In genomic region chr5:135398160-135398854, GRCh38 we compare ENCODE assay signal across 8 cellular contexts. TPM values are rescaled to one million over a fixed set of nuclear protein-coding genes. Genes with fewer than 3 reads are reported as not detected.
DNase-seq lines count a peak whose midpoint lies in the region; ATAC-seq and TF ChIP-seq lines count a peak whose summit lies in the region.

No MANE protein-coding gene starts in this region.

- H3K9me3 Mint-ChIP-seq in activated naive CD8-positive, alpha-beta T cell treated with anti-CD3 and anti-CD28 coated beads, Interleukin-2, amount 10 ng/mL, durations not matched to agents 7 days and 5 days, result no peaks in the 10 kb centered on the region

- intact Hi-C loops in spleen (cut with DNase I; ENCODE audit: low total_unique reads), result no loop called here

- DNase-seq in 8988T, result peak; percentile 51
- DNase-seq in OCI-M1 (lab: John Stamatoyannopoulos, UW), result peak; percentile 40
- peak; percentile 68 for DNase-seq in activated naive CD8-positive, alpha-beta T cell treated with anti-CD3 and anti-CD28 coated beads, Interleukin-2, amount 10 ng/mL, durations not matched to agents 7 days and 5 days
- peak; percentile 90 for DNase-seq in spleen
- no peak for DNase-seq in NCI-H1694 (lab: John Stamatoyannopoulos, UW)

- ATAC-seq in GM18519 (IDR thresholded peaks at IDR 0.05; ENCODE audit: low FRiP score, unreplicated experiment) (peak; percentile 15), HG03135 (IDR thresholded peaks at IDR 0.05; ENCODE audit: unreplicated experiment) (peak; percentile 42)
- peak; percentile 41 for ATAC-seq in activated naive CD8-positive, alpha-beta T cell treated with anti-CD3 and anti-CD28 coated beads, Interleukin-2, amount 10 ng/mL, durations not matched to agents 7 days and 5 days (ENCODE audit: low read depth)

- no peak for TF ChIP-seq POLR2A in spleen (IDR thresholded peaks at IDR 0.05)

- peaks cover 14% of the 10 kb centered on the region for H3K36me3 Mint-ChIP-seq in activated naive CD8-positive, alpha-beta T cell treated with anti-CD3 and anti-CD28 coated beads, Interleukin-2, amount 10 ng/mL, durations not matched to agents 7 days and 5 days

- peaks cover 53% of the 10 kb centered on the region for H3K27me3 ChIP-seq in iPS-18a (ENCODE audit: control insufficient read depth, insufficient read depth, low read length)
- H3K27me3 ChIP-seq in spleen (replicated peaks in 1 of 7), result no peaks in the 10 kb centered on the region

- H3K4me3 ChIP-seq in iPS-18a (ENCODE audit: low read length) (peak overlapping the region; percentile 72), spleen (peak overlapping the region; percentile 73 to 92 (median 76))

- H3K27ac ChIP-seq in iPS-18a (ENCODE audit: low read length), result no peak overlapping the region
- peak overlapping the region; percentile 81 to 95 (median 93) for H3K27ac ChIP-seq in spleen

- POLR2A ChIA-PET in activated naive CD8-positive, alpha-beta T cell treated with anti-CD3 and anti-CD28 coated beads, Interleukin-2, amount 10 ng/mL, durations not matched to agents 7 days and 5 days (lab: Charles Lee), result interaction anchor here (1.1 to 2.1 kb wide), 3 partner anchors 14 to 27 kb away, joined by 3 to 17 read pairs (median 9); no protein-coding TSS in a partner anchor

- peaks cover 8% of the 10 kb centered on the region for H3K27me3 Mint-ChIP-seq in activated naive CD8-positive, alpha-beta T cell treated with anti-CD3 and anti-CD28 coated beads, Interleukin-2, amount 10 ng/mL, durations not matched to agents 7 days and 5 days

- H3K4me3 Mint-ChIP-seq in activated naive CD8-positive, alpha-beta T cell treated with anti-CD3 and anti-CD28 coated beads, Interleukin-2, amount 10 ng/mL, durations not matched to agents 7 days and 5 days, result peak overlapping the region; percentile 90

- H3K4me1 ChIP-seq in iPS-18a (ENCODE audit: control insufficient read depth, low read depth, low read length), result peaks cover 31% of the 10 kb centered on the region
- peaks cover 25 to 64% (median 59%) of the 10 kb centered on the region in 6 donors for H3K4me1 ChIP-seq in spleen

- peaks cover 40% of the 10 kb centered on the region for H3K4me1 Mint-ChIP-seq in activated naive CD8-positive, alpha-beta T cell treated with anti-CD3 and anti-CD28 coated beads, Interleukin-2, amount 10 ng/mL, durations not matched to agents 7 days and 5 days

- peak overlapping the region; percentile 71 for H3K9ac ChIP-seq in iPS-18a (ENCODE audit: low read length)

- WGBS in spleen, 5 donors, result 0 to 1% (median 0%) methylated on average over 25 to 43 of the region's 43 CpGs

- H3K9me3 ChIP-seq in iPS-18a (ENCODE audit: control insufficient read depth, low read depth, low read length) (no peaks in the 10 kb centered on the region), spleen (no peaks in the 10 kb centered on the region)

- TF ChIP-seq CTCF in spleen (IDR thresholded peaks at IDR 0.05 in 8 of 11, conservative IDR thresholded peaks at IDR 0.05 in 3 of 11), result no peak

- H3K27ac Mint-ChIP-seq in activated naive CD8-positive, alpha-beta T cell treated with anti-CD3 and anti-CD28 coated beads, Interleukin-2, amount 10 ng/mL, durations not matched to agents 7 days and 5 days, result peak overlapping the region; percentile 87

- H3K36me3 ChIP-seq in iPS-18a (ENCODE audit: control insufficient read depth, low read depth, low read length) (no peaks in the 10 kb centered on the region), spleen (peaks cover 0 to 4% (median 0%) of the 10 kb centered on the region in 6 donors)

RNA-seq across cellular contexts. Expression of gene MACROH2A1, which starts 0.7 kb away (rescaled TPM):
- total RNA-seq in activated naive CD8-positive, alpha-beta T cell treated with anti-CD3 and anti-CD28 coated beads, Interleukin-2, amount 10 ng/mL, durations not matched to agents 7 days and 5 days, result 100 to 1,000 TPM; 253 to 258 TPM
- 100 to 1,000 TPM; 139 to 288 (median 210) TPM for total RNA-seq in spleen
- polyA plus RNA-seq in spleen, result 100 to 1,000 TPM in 2 of 3 donors, 10 to 100 TPM in 1; 88.1 to 139 (median 113) TPM

RNA-seq across cellular contexts. Expression of gene DCANP1, which starts 48.8 kb away (rescaled TPM):
- not detected for total RNA-seq in activated naive CD8-positive, alpha-beta T cell treated with anti-CD3 and anti-CD28 coated beads, Interleukin-2, amount 10 ng/mL, durations not matched to agents 7 days and 5 days
- 1 to 10 TPM in 2 of 7 donors, under 1 TPM in 5; 0.29 to 1.2 (median 0.70) TPM for total RNA-seq in spleen
- polyA plus RNA-seq in spleen, result 1 to 10 TPM in 1 of 3 donors, under 1 TPM in 2; 0.23 to 2.4 (median 0.96) TPM

RNA-seq across cellular contexts. Expression of gene TIFAB, which starts 53.8 kb away (rescaled TPM):
- not detected for total RNA-seq in activated naive CD8-positive, alpha-beta T cell treated with anti-CD3 and anti-CD28 coated beads, Interleukin-2, amount 10 ng/mL, durations not matched to agents 7 days and 5 days
- 1 to 10 TPM in 4 of 7 donors, under 1 TPM in 3; 0.37 to 4.0 (median 1.8) TPM for total RNA-seq in spleen
- 1 to 10 TPM in 1 of 3 donors, under 1 TPM in 2; 0.48 to 1.4 (median 0.74) TPM for polyA plus RNA-seq in spleen
